ENCODE assay signal across 28 cellular contexts in genomic region chr21:27462786-27463185, GRCh38.
"Had no signal": no experiment of that assay in that cellular context is flagged by ENCODE, and none has a peak within 500 bp of the region (broad histone marks: within the 10 kb centered on the region; RNA-seq: fewer than 3 reads in every experiment).

No MANE protein-coding gene starts in this region.

- H3K27ac ChIP-seq: colonic mucosa, epithelial cell of prostate, esophagus squamous epithelium, gastrocnemius medialis, heart right ventricle, left lung, lower lobe of right lung had no signal

- H3K27me3 ChIP-seq: colonic mucosa, esophagus squamous epithelium, gastrocnemius medialis, heart right ventricle, left lung had no signal

- DNase-seq: colonic mucosa; cortex of kidney; effector CD8-positive, alpha-beta T cell; effector memory CD8-positive, alpha-beta T cell; endodermal cell; erythroblast; esophagus squamous epithelium; foreskin fibroblast; foreskin melanocyte; gastrocnemius medialis; glutamatergic neuron; head of caudate nucleus; heart right ventricle; hippocampal formation; islet precursor cell; left cardiac atrium; left lung; left ventricle myocardium superior; lower lobe of right lung; mesendoderm; mucosa of descending colon; naive B cell; naive thymus-derived CD8-positive, alpha-beta T cell had no signal

- H3K4me3 ChIP-seq: colonic mucosa, esophagus squamous epithelium, gastrocnemius medialis, heart right ventricle, left lung, lower lobe of right lung, mucosa of descending colon had no signal

- H3K36me3 Mint-ChIP-seq: memory B cell; naive B cell; naive thymus-derived CD8-positive, alpha-beta T cell had no signal

- H3K9me3 ChIP-seq: colonic mucosa, esophagus squamous epithelium, gastrocnemius medialis, heart right ventricle, left lung, lower lobe of right lung, mucosa of descending colon had no signal

- H3K4me3 Mint-ChIP-seq: dendritic cell treated with granulocyte-macrophage colony-stimulating factor and Interleukin-4, amounts not matched to agents 40 ng/mL and 50 ng/mL, for 4 days; effector memory CD8-positive, alpha-beta T cell; endodermal cell; memory B cell; naive B cell; naive thymus-derived CD8-positive, alpha-beta T cell had no signal

- H3K36me3 ChIP-seq: colonic mucosa, esophagus squamous epithelium, gastrocnemius medialis, heart right ventricle, left lung, lower lobe of right lung had no signal

- H3K4me1 ChIP-seq: colonic mucosa, esophagus squamous epithelium, gastrocnemius medialis, heart right ventricle, left lung, lower lobe of right lung had no signal

- ATAC-seq: effector memory CD8-positive, alpha-beta T cell; esophagus mucosa; gastrocnemius medialis; heart right ventricle; left cardiac atrium; left lung; left ventricle myocardium superior; lower lobe of right lung; mucosa of descending colon; naive thymus-derived CD8-positive, alpha-beta T cell had no signal

- FAIRE-seq: endometrium had no signal

- H3K27me3 Mint-ChIP-seq: dendritic cell treated with granulocyte-macrophage colony-stimulating factor and Interleukin-4, amounts not matched to agents 40 ng/mL and 50 ng/mL, for 4 days; effector memory CD8-positive, alpha-beta T cell; memory B cell; naive B cell; naive thymus-derived CD8-positive, alpha-beta T cell had no signal

- H3K9me3 Mint-ChIP-seq: dendritic cell treated with granulocyte-macrophage colony-stimulating factor and Interleukin-4, amounts not matched to agents 40 ng/mL and 50 ng/mL, for 4 days; endodermal cell; memory B cell; naive B cell had no signal

- H3K4me1 Mint-ChIP-seq: endodermal cell; memory B cell; naive B cell; naive thymus-derived CD8-positive, alpha-beta T cell had no signal

- H3K27ac Mint-ChIP-seq: dendritic cell treated with granulocyte-macrophage colony-stimulating factor and Interleukin-4, amounts not matched to agents 40 ng/mL and 50 ng/mL, for 4 days; effector memory CD8-positive, alpha-beta T cell; endodermal cell; memory B cell; naive B cell; naive thymus-derived CD8-positive, alpha-beta T cell had no signal
